In the genomic region with DNA sequence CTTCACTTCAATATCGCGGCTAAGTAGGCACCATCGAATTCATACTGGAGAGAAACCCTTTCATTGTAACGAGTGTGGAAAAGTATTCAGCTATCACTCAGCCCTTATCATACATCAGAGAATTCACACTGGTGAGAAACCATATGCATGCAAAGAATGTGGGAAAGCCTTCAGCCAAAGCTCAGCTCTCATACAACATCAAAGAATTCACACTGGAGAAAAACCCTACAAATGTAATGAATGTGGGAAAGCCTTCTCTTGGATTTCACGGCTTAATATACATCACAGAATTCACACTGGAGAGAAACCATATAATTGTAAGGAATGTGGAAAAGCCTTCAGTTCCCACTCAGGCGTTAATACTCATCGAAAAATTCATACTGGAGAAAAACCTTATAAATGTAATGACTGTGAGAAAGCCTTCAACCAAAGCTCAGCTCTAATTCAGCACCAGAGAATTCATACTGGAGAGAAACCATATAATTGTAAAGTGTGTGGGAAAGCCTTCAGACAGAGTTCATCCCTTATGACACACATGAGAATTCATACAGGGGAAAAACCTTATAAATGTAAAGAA, we compare ENCODE assay signal across 21 cellular contexts. TPM values are rescaled to one million over a fixed set of nuclear protein-coding genes. Genes with fewer than 3 reads are reported as not detected.
A peak's percentile ranks its signal among the peaks of the same experiment; 100 is the strongest.
DNase-seq lines count a peak whose midpoint lies in the region; ATAC-seq and TF ChIP-seq lines count a peak whose summit lies in the region.
"Had no signal": no experiment of that assay in that cellular context is flagged by ENCODE, and none has a peak within 500 bp of the region (broad histone marks: within the 10 kb centered on the region; RNA-seq: fewer than 3 reads in every experiment).

No MANE protein-coding gene starts in this region.

- H3K27me3 Mint-ChIP-seq in chondrocyte (ENCODE audit: low read depth): no peaks in the 10 kb centered on the region
- H3K27me3 Mint-ChIP-seq: CD4-positive, alpha-beta memory T cell had no signal

- H3K9me3 Mint-ChIP-seq in chondrocyte (ENCODE audit: low read depth): peaks cover 86% of the 10 kb centered on the region

- no peaks in the 10 kb centered on the region for H4K20me1 ChIP-seq in BLaER1 treated with 17β-estradiol and CSF1 and Interleukin-3, amounts not matched to agents 10 nM and 100 nM

- H2BK120ac ChIP-seq in mesendoderm (ENCODE audit: low read depth, low read length): no peak overlapping the region

- WGBS in mesendoderm (ENCODE audit: extremely low coverage, insufficient coverage, low lambda C conversion rate): no CpG with 5 or more reads among the region's 7 CpGs

- H3K18ac ChIP-seq in mesendoderm (ENCODE audit: low read length): no peak overlapping the region

- H3K4me3 ChIP-seq in BLaER1 treated with 17β-estradiol and CSF1 and Interleukin-3, amounts not matched to agents 10 nM and 100 nM: peak overlapping the region; percentile 15 to 57 (median 34); a peak in 16 of 20 replicates
- peak overlapping the region; percentile 14; the same call in 1 of the 2 replicates for H3K4me3 ChIP-seq in HUES48 (ENCODE audit: low read depth, low read length)
- H3K4me3 ChIP-seq in effector memory CD4-positive, alpha-beta T cell (ENCODE audit: insufficient read depth, low read depth, low read length, poor library complexity, severe bottlenecking): peak overlapping the region; percentile 0
- H3K4me3 ChIP-seq in mesendoderm (ENCODE audit: low read length): peak overlapping the region; percentile 15

- no peak overlapping the region for H3K27ac ChIP-seq in BLaER1 treated with 17β-estradiol and CSF1 and Interleukin-3, amounts not matched to agents 10 nM and 100 nM
- no peak overlapping the region for H3K27ac ChIP-seq in HUES48 (ENCODE audit: low read depth, low read length)
- H3K27ac ChIP-seq in effector memory CD4-positive, alpha-beta T cell (ENCODE audit: insufficient read depth, low read length, poor library complexity, severe bottlenecking): no peak overlapping the region
- no peak overlapping the region for H3K27ac ChIP-seq in mesendoderm (ENCODE audit: low read depth, low read length)

- no peak overlapping the region for H4K5ac ChIP-seq in mesendoderm (ENCODE audit: low read length)

- no peak for DNase-seq in effector memory CD4-positive, alpha-beta T cell
- peak; percentile 16 for DNase-seq in mesendoderm
- DNase-seq in NCI-H1436 treated with DMSO at 0.1 percent for 48 hours (lab: John Stamatoyannopoulos, UW): no peak
- no peak for DNase-seq in chondrocyte (ENCODE audit: low spot score)
- DNase-seq in stimulated activated CD4-positive, alpha-beta T cell treated with anti-CD3 and anti-CD28 coated beads, Interleukin-15, amount 100 ng/mL, for 24 hours: no peak
- DNase-seq: BE2C; Calu3; CD4-positive, alpha-beta memory T cell; DMS53; H7; KBM-7; NCI-H1417; NCI-H187 treated with DMSO at 0.1 percent for 48 hours; NCI-H226; NCI-H524 treated with DMSO at 0.1 percent for 48 hours; SHP77 treated with DMSO at 0.1 percent for 48 hours; SK-N-SH had no signal

- no peaks in the 10 kb centered on the region for H3K79me2 ChIP-seq in mesendoderm (ENCODE audit: control insufficient read depth, insufficient read depth, low read length)

- peaks cover 70% of the 10 kb centered on the region for H3K36me3 Mint-ChIP-seq in chondrocyte (ENCODE audit: low read depth)

- H3K27me3 ChIP-seq in BLaER1 treated with 17β-estradiol and CSF1 and Interleukin-3, amounts not matched to agents 10 nM and 100 nM: no peaks in the 10 kb centered on the region
- H3K27me3 ChIP-seq in HUES48 (ENCODE audit: control insufficient read depth, insufficient read depth, low read length) (no peaks in the 10 kb centered on the region), mesendoderm (ENCODE audit: insufficient read depth, low read length, poor library complexity) (no peaks in the 10 kb centered on the region)
- no peaks in the 10 kb centered on the region for H3K27me3 ChIP-seq in effector memory CD4-positive, alpha-beta T cell (replicated peaks; ENCODE audit: control insufficient read depth, insufficient read depth, low read length, poor library complexity, severe bottlenecking)
- H3K27me3 ChIP-seq: BE2C had no signal

- no peaks in the 10 kb centered on the region for H3K79me1 ChIP-seq in mesendoderm (ENCODE audit: low read length)

- no peak overlapping the region for H2AK5ac ChIP-seq in mesendoderm (ENCODE audit: low read length)

- H3K9me3 ChIP-seq in BLaER1 treated with 17β-estradiol and CSF1 and Interleukin-3, amounts not matched to agents 10 nM and 100 nM (replicated peaks in 1 of 11): peaks cover 100% of the 10 kb centered on the region in 11 experiments
- peaks cover 94% of the 10 kb centered on the region for H3K9me3 ChIP-seq in HUES48 (ENCODE audit: control insufficient read depth, insufficient read depth, low read length)
- peaks cover 78% of the 10 kb centered on the region for H3K9me3 ChIP-seq in effector memory CD4-positive, alpha-beta T cell (ENCODE audit: control insufficient read depth, low read length)

- H3K4me3 Mint-ChIP-seq in chondrocyte (ENCODE audit: unreplicated experiment): no peak overlapping the region
- H3K4me3 Mint-ChIP-seq: CD4-positive, alpha-beta memory T cell had no signal

- H3K9ac ChIP-seq in BLaER1 treated with 17β-estradiol and CSF1 and Interleukin-3, amounts not matched to agents 10 nM and 100 nM: no peak overlapping the region
- H3K9ac ChIP-seq in HUES48 (ENCODE audit: low read depth, low read length) (no peak overlapping the region), mesendoderm (ENCODE audit: low read length) (no peak overlapping the region)
- H3K9ac ChIP-seq: SK-N-SH had no signal

- no peaks in the 10 kb centered on the region for H3K4me1 Mint-ChIP-seq in chondrocyte (ENCODE audit: low read depth)
- H3K4me1 Mint-ChIP-seq: CD4-positive, alpha-beta memory T cell had no signal

- H3K23ac ChIP-seq in mesendoderm (ENCODE audit: low read length): no peak overlapping the region

- H2BK5ac ChIP-seq in mesendoderm (ENCODE audit: low read length): no peak overlapping the region

- no peaks in the 10 kb centered on the region for H3K4me1 ChIP-seq in BLaER1 treated with 17β-estradiol and CSF1 and Interleukin-3, amounts not matched to agents 10 nM and 100 nM
- H3K4me1 ChIP-seq in HUES48 (ENCODE audit: control insufficient read depth, insufficient read depth, low read length): no peaks in the 10 kb centered on the region
- no peaks in the 10 kb centered on the region for H3K4me1 ChIP-seq in effector memory CD4-positive, alpha-beta T cell (ENCODE audit: control insufficient read depth, insufficient read depth, low read length, poor library complexity, severe bottlenecking)
- no peaks in the 10 kb centered on the region for H3K4me1 ChIP-seq in mesendoderm (ENCODE audit: control insufficient read depth, low read depth, low read length)
- H3K4me1 ChIP-seq: BE2C had no signal

- H4K8ac ChIP-seq in mesendoderm (ENCODE audit: low read depth, low read length): no peak overlapping the region

- H2BK15ac ChIP-seq in mesendoderm (replicated peaks; ENCODE audit: low read depth): no peak overlapping the region

- H3K36me3 ChIP-seq in BLaER1 treated with 17β-estradiol and CSF1 and Interleukin-3, amounts not matched to agents 10 nM and 100 nM: peaks cover 71 to 91% (median 79%) of the 10 kb centered on the region in 11 experiments
- H3K36me3 ChIP-seq in HUES48 (ENCODE audit: control insufficient read depth, insufficient read depth, low read length) (peaks cover 35% of the 10 kb centered on the region), mesendoderm (ENCODE audit: control insufficient read depth, insufficient read depth, low read length) (peaks cover 5% of the 10 kb centered on the region)
- H3K36me3 ChIP-seq in effector memory CD4-positive, alpha-beta T cell (ENCODE audit: control insufficient read depth, insufficient read depth, low read length): peaks cover 50% of the 10 kb centered on the region

- no peak overlapping the region for H3K56ac ChIP-seq in mesendoderm (ENCODE audit: low read length)

- H3K4ac ChIP-seq in mesendoderm (ENCODE audit: low read depth, low read length): no peak overlapping the region

- no peak for TF ChIP-seq CTCF in chondrocyte (IDR thresholded peaks at IDR 0.05)

- ATAC-seq in HG03457 (IDR thresholded peaks at IDR 0.05; ENCODE audit: unreplicated experiment): no peak

- no peak overlapping the region for H3K4me2 ChIP-seq in BLaER1 treated with 17β-estradiol and CSF1 and Interleukin-3, amounts not matched to agents 10 nM and 100 nM
- no peak overlapping the region for H3K4me2 ChIP-seq in mesendoderm (ENCODE audit: low read length)
- H3K4me2 ChIP-seq: SK-N-SH had no signal

- H3K27ac Mint-ChIP-seq in chondrocyte (ENCODE audit: unreplicated experiment): no peak overlapping the region
- H3K27ac Mint-ChIP-seq: CD4-positive, alpha-beta memory T cell had no signal

RNA-seq across cellular contexts. Expression of gene ZNF879, which starts 9.5 kb away (rescaled TPM):
- 1.4 TPM for polyA plus RNA-seq in mesendoderm (2013, experiment 1 of 2)
- polyA plus RNA-seq in mesendoderm (2013, experiment 2 of 2): 1.5 TPM
- total RNA-seq in chondrocyte: 2.9 to 4.2 TPM (median 4.1 TPM) in 3 replicates

RNA-seq across cellular contexts. Expression of gene ZNF354C, which starts 27.1 kb away (rescaled TPM):
- polyA plus RNA-seq in mesendoderm (2013, experiment 1 of 2): 2.7 TPM
- 2.8 TPM for polyA plus RNA-seq in mesendoderm (2013, experiment 2 of 2)
- 3.5 to 4.5 TPM (median 3.8 TPM) in 3 replicates for total RNA-seq in chondrocyte

RNA-seq across cellular contexts. Expression of gene GRM6, which starts 38.0 kb away (rescaled TPM):
- polyA plus RNA-seq in mesendoderm (2013, experiment 1 of 2): not detected
- not detected for polyA plus RNA-seq in mesendoderm (2013, experiment 2 of 2)
- not detected in 3 replicates for total RNA-seq in chondrocyte
- total RNA-seq: Calu3; CD4-positive, alpha-beta memory T cell; H7; RPMI7951 had no signal
- polyA plus RNA-seq: CD4-positive, alpha-beta memory T cell; SK-N-SH had no signal
